In genomic region chr1:77281491-77282186, GRCh38 we compare ENCODE assay signal across 8 cellular contexts. TPM values are rescaled to one million over a fixed set of nuclear protein-coding genes. Genes with fewer than 3 reads are reported as not detected.
A peak's percentile ranks its signal among the peaks of the same experiment; 100 is the strongest.
DNase-seq lines count a peak whose midpoint lies in the region; ATAC-seq and TF ChIP-seq lines count a peak whose summit lies in the region.

Gene AK5 (plus strand): TSS chr1:77282019. CDS start chr1:77282314, 295 bp downstream.

- CTCF ChIA-PET in Panc1 (lab: Charles Lee): no interaction called here

- H3K36me3 Mint-ChIP-seq in activated naive CD4-positive, alpha-beta T cell treated with anti-CD3 and anti-CD28 coated beads, Interleukin-2, amount 50 U/mL, for 72 hours: no peaks in the 10 kb centered on the region

- H3K27ac Mint-ChIP-seq in activated naive CD4-positive, alpha-beta T cell treated with anti-CD3 and anti-CD28 coated beads, Interleukin-2, amount 50 U/mL, for 72 hours: peak within 1 kb of the TSS in 1 of 2 donors; percentile 37

- peak within 1 kb of the TSS; percentile 98 for H3K4me2 ChIP-seq in osteoblast (ENCODE audit: insufficient read depth, low read length)

- TF ChIP-seq POLR2A in tibial nerve (IDR thresholded peaks at IDR 0.05): no peak

- intact Hi-C loops in Panc1 (cut with micrococcal nuclease; ENCODE audit: unreplicated experiment): no loop called here
- intact Hi-C loops in Right ventricle myocardium inferior (cut with DNase I): no loop called here

- no peak for TF ChIP-seq EP300 in tibial nerve (IDR thresholded peaks at IDR 0.05)

- peaks cover 3% of the 10 kb centered on the region for H3K27me3 ChIP-seq in GM06990 (replicated peaks; ENCODE audit: control insufficient read depth, insufficient read depth, low read length)
- H3K27me3 ChIP-seq in Panc1 (ENCODE audit: control insufficient read depth, insufficient read depth, low read length): peaks cover 21% of the 10 kb centered on the region
- H3K27me3 ChIP-seq in osteoblast (ENCODE audit: insufficient read depth, low read length): no peaks in the 10 kb centered on the region
- H3K27me3 ChIP-seq in tibial nerve: no peaks in the 10 kb centered on the region

- peaks cover 26% of the 10 kb centered on the region for H3K79me2 ChIP-seq in osteoblast (ENCODE audit: insufficient read depth, low read length)

- BruUV-seq in Panc1 (replicated peaks; lab: Mats Ljungman, UMichigan): no TSS peak

- H3K9me3 ChIP-seq in Panc1 (ENCODE audit: control insufficient read depth, insufficient read depth, low read depth, low read length): no peaks in the 10 kb centered on the region
- H3K9me3 ChIP-seq in osteoblast (ENCODE audit: low read depth, low read length): no peaks in the 10 kb centered on the region
- H3K9me3 ChIP-seq in tibial nerve: no peaks in the 10 kb centered on the region

- peak within 1 kb of the TSS; percentile 19; the same call in 1 of the 2 replicates for H3K27ac ChIP-seq in Panc1 (ENCODE audit: low read length)
- H3K27ac ChIP-seq in osteoblast (ENCODE audit: low read depth, low read length): no peak within 1 kb of the TSS
- peak within 1 kb of the TSS in 3 of 4 donors; percentile 24 to 66 (median 58) for H3K27ac ChIP-seq in tibial nerve

- POLR2A ChIA-PET in Panc1 (lab: Charles Lee): no interaction called here

- no peaks in the 10 kb centered on the region for H4K20me1 ChIP-seq in osteoblast (ENCODE audit: insufficient read depth, low read length)

- peak within 1 kb of the TSS; percentile 92 for H2AFZ ChIP-seq in osteoblast (ENCODE audit: low read length)

- peak; percentile 36 for DNase-seq in GM06990 (ENCODE audit: extremely low read depth, insufficient read length)
- no peak for DNase-seq in Panc1 (ENCODE audit: low read depth, low spot score)
- DNase-seq in activated naive CD4-positive, alpha-beta T cell treated with anti-CD3 and anti-CD28 coated beads, Interleukin-2, amount 50 U/mL, for 72 hours (ENCODE audit: low spot score in 2 of 2): peak; percentile 60 to 64
- peak; percentile 68 for DNase-seq in Right ventricle myocardium inferior (ENCODE audit: missing footprints)
- DNase-seq in osteoblast (ENCODE audit: insufficient read length, low spot score, missing footprints): peak; percentile 95
- DNase-seq in tibial nerve (ENCODE audit: low spot score in 2 of 2): no peak
- no peak for DNase-seq in NCI-H187 treated with DMSO at 0.1 percent for 48 hours (lab: John Stamatoyannopoulos, UW)

- in situ Hi-C loops in Panc1 (cut with HindIII; ENCODE audit: low pct_unique_long_range_greater_than_20kb, low sequenced_read_pairs): no loop called here

- ATAC-seq in HG02884 (IDR thresholded peaks at IDR 0.05; ENCODE audit: unreplicated experiment): peak; percentile 63
- peak; percentile 92 for ATAC-seq in Panc1
- peak; percentile 80 to 85 for ATAC-seq in activated naive CD4-positive, alpha-beta T cell treated with anti-CD3 and anti-CD28 coated beads, Interleukin-2, amount 50 U/mL, for 72 hours
- peak; percentile 72 for ATAC-seq in Right ventricle myocardium inferior

- H3K9me3 Mint-ChIP-seq in activated naive CD4-positive, alpha-beta T cell treated with anti-CD3 and anti-CD28 coated beads, Interleukin-2, amount 50 U/mL, for 72 hours: no peaks in the 10 kb centered on the region

- TF ChIP-seq CTCF in GM06990 (IDR thresholded peaks at IDR 0.05; ENCODE audit: insufficient read depth, low read length, poor library complexity, severe bottlenecking) (no peak), Panc1 (IDR thresholded peaks at IDR 0.05) (no peak), osteoblast (IDR thresholded peaks at IDR 0.05; ENCODE audit: extremely low read depth, low read depth, low read length) (no peak), tibial nerve (IDR thresholded peaks at IDR 0.05) (peak in 1 of 5 experiments; percentile 19)

- no peaks in the 10 kb centered on the region for H3K36me3 ChIP-seq in GM06990 (ENCODE audit: control insufficient read depth, insufficient read depth, low read length)
- no peaks in the 10 kb centered on the region for H3K36me3 ChIP-seq in Panc1 (ENCODE audit: control insufficient read depth, insufficient read depth, low read length)
- no peaks in the 10 kb centered on the region for H3K36me3 ChIP-seq in osteoblast (ENCODE audit: insufficient read depth, low read length)
- no peaks in the 10 kb centered on the region for H3K36me3 ChIP-seq in tibial nerve

- peaks cover 6% of the 10 kb centered on the region for H3K4me1 ChIP-seq in Panc1 (ENCODE audit: control insufficient read depth, insufficient read depth, low read length)
- peaks cover 10% of the 10 kb centered on the region for H3K4me1 ChIP-seq in osteoblast (ENCODE audit: insufficient read depth, low read length)
- peaks cover 0 to 20% (median 5%) of the 10 kb centered on the region in 4 donors for H3K4me1 ChIP-seq in tibial nerve

- H3K4me3 ChIP-seq in GM06990 (replicated peaks; ENCODE audit: low read depth, low read length) (peak within 1 kb of the TSS; percentile 51), Panc1 (ENCODE audit: low read depth in 2 of 2, low read length in 2 of 2) (peak within 1 kb of the TSS; percentile 53 to 59), osteoblast (ENCODE audit: insufficient read depth, low read length) (peak within 1 kb of the TSS; percentile 85), tibial nerve (peak within 1 kb of the TSS; percentile 56 to 71 (median 61))

- WGBS in tibial nerve, 2 donors: 8% methylated on average over 28 to 30 of the region's 71 CpGs

RNA-seq across cellular contexts. Expression of gene AK5, which starts in this region (rescaled TPM):
- 3.0 TPM for total RNA-seq in Panc1 (2021; ENCODE audit: unreplicated experiment)
- polyA plus RNA-seq in Panc1 (2012; ENCODE audit: insufficient read length): 3.1 TPM
- total RNA-seq in activated naive CD4-positive, alpha-beta T cell treated with anti-CD3 and anti-CD28 coated beads, Interleukin-2, amount 50 U/mL, for 72 hours: 1 to 10 TPM; 1.9 to 8.9 TPM
- total RNA-seq in Right ventricle myocardium inferior: 0.51 TPM
- 25.3 and 38.3 TPM in 2 replicates for total RNA-seq in osteoblast
- 10 to 100 TPM; 16.7 to 21.3 (median 20.0) TPM for total RNA-seq in tibial nerve

Comparison
In these comparisons a context has a peak if more than half of its experiments do, and no peak if none do; other contexts are left out.
1. Peak in DNase-seq and ATAC-seq in Right ventricle myocardium inferior; RNA of the gene not detected or under 1 TPM.
2. DNase-seq: peak in GM06990 (single experiment), activated naive CD4-positive, alpha-beta T cell treated with anti-CD3 and anti-CD28 coated beads, Interleukin-2, amount 50 U/mL, for 72 hours (2 of 2) and osteoblast (single experiment); none in Panc1 (single experiment), tibial nerve (0 of 2) and NCI-H187 treated with DMSO at 0.1 percent for 48 hours (single experiment).
3. Peak in every context shown above with its lines, with median percentiles within 50 percentile points of each other: H3K4me3 ChIP-seq and ATAC-seq.